In the genomic region with DNA sequence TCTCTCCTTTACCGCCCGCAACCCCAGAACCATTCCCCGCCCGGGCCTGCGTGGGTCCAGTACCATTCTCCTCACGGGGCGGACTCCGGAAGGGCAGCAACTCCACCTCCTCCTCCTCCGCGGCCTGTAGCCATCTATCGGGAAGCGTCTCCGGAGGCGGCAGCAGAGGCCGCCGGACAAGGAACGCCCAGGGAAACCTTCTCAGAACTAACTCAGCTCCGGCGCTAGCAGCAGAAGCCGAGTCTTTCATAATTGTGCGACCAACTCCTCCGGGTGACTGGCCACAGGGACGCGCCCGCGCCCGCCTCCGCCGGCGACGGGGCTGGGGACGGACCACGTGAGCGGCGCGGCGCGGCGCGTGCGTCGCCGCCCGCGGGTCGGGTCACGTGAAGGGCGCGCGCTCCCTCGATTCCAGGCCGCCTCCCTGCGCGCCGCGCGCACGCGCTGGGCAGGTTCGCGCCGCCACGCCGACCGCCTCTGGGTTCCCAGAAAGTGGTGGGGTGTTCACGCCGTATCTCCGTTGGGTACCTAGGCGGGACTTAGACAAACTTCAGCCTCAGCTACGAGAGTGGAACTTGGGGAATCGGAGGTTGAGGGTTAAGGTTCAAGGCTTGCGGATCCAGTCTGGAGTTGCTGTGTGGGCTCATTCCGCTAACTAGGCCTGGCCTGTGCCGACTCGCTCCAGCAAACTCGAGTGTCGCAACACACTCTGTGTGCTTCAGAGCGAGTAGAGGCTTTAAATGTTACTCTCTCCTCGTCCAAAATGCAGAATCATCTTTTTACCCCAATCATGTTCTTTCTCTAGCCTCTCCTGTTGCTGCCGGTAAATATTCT, we compare ENCODE assay signal across 8 cellular contexts. TPM values are rescaled to one million over a fixed set of nuclear protein-coding genes. Genes with fewer than 3 reads are reported as not detected.
DNase-seq lines count a peak whose midpoint lies in the region; ATAC-seq and TF ChIP-seq lines count a peak whose summit lies in the region.

A gene with protein sequence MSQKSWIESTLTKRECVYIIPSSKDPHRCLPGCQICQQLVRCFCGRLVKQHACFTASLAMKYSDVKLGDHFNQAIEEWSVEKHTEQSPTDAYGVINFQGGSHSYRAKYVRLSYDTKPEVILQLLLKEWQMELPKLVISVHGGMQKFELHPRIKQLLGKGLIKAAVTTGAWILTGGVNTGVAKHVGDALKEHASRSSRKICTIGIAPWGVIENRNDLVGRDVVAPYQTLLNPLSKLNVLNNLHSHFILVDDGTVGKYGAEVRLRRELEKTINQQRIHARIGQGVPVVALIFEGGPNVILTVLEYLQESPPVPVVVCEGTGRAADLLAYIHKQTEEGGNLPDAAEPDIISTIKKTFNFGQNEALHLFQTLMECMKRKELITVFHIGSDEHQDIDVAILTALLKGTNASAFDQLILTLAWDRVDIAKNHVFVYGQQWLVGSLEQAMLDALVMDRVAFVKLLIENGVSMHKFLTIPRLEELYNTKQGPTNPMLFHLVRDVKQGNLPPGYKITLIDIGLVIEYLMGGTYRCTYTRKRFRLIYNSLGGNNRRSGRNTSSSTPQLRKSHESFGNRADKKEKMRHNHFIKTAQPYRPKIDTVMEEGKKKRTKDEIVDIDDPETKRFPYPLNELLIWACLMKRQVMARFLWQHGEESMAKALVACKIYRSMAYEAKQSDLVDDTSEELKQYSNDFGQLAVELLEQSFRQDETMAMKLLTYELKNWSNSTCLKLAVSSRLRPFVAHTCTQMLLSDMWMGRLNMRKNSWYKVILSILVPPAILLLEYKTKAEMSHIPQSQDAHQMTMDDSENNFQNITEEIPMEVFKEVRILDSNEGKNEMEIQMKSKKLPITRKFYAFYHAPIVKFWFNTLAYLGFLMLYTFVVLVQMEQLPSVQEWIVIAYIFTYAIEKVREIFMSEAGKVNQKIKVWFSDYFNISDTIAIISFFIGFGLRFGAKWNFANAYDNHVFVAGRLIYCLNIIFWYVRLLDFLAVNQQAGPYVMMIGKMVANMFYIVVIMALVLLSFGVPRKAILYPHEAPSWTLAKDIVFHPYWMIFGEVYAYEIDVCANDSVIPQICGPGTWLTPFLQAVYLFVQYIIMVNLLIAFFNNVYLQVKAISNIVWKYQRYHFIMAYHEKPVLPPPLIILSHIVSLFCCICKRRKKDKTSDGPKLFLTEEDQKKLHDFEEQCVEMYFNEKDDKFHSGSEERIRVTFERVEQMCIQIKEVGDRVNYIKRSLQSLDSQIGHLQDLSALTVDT (N-terminal part only) (minus strand): TSS at position 330 of the 834 bp plus-strand sequence. CDS start 264 bp downstream, at position 66.

- peaks cover 6% of the 10 kb centered on the region for H3K36me3 ChIP-seq in adipocyte (ENCODE audit: control insufficient read depth, insufficient read depth, low read length, severe bottlenecking)

- TF ChIP-seq CTCF in GM12864 (IDR thresholded peaks at IDR 0.05; ENCODE audit: low read depth, low read length, missing control alignments) (no peak), type B pancreatic cell (conservative IDR thresholded peaks at IDR 0.05) (no peak)

- H3K4me3 Mint-ChIP-seq in type B pancreatic cell, result peak within 1 kb of the TSS; percentile 90

- H3K9me3 Mint-ChIP-seq in type B pancreatic cell, result no peaks in the 10 kb centered on the region

- H3K27ac Mint-ChIP-seq in type B pancreatic cell, result peak within 1 kb of the TSS; percentile 93

- peaks cover 42% of the 10 kb centered on the region for H3K4me1 ChIP-seq in adipocyte (ENCODE audit: control insufficient read depth, insufficient read depth, low read length)

- ATAC-seq in HG02642 (IDR thresholded peaks at IDR 0.05; ENCODE audit: poor library complexity, unreplicated experiment), result peak; percentile 85

- H3K9ac ChIP-seq in adipocyte (ENCODE audit: low read length), result peak within 1 kb of the TSS; percentile 99

- H3K4me3 ChIP-seq in GM12864 (ENCODE audit: low read depth, low read length), result peak within 1 kb of the TSS; percentile 72
- peak within 1 kb of the TSS; percentile 99 for H3K4me3 ChIP-seq in adipocyte (ENCODE audit: low read length)

- peak; percentile 62 for DNase-seq in GM12864 (ENCODE audit: low read depth)
- DNase-seq in NCI-H1105 treated with DMSO at 0.1 percent for 48 hours (lab: John Stamatoyannopoulos, UW), result peak; percentile 76
- peak; percentile 81 for DNase-seq in T follicular helper cell (ENCODE audit: low read depth)
- peak; percentile 97 for DNase-seq in adipocyte (ENCODE audit: low read depth)
- peak; percentile 95 for DNase-seq in cardiac septum (ENCODE audit: low spot score)
- DNase-seq in posterior cingulate gyrus, result peak; percentile 75 to 98 (median 82)
- peak; percentile 90 for DNase-seq in type B pancreatic cell (ENCODE audit: extremely low spot score, unreplicated experiment)

- intact Hi-C loops in cardiac septum (cut with DNase I), result loop anchor here (1.0 to 5.0 kb wide), 2 partner anchors 79 to 221 kb away; a partner anchor contains a TSS
- intact Hi-C loops in posterior cingulate gyrus (cut with DNase I), result loop anchor here (2.0 kb wide), 2 partner anchors 78 to 222 kb away; a partner anchor contains a TSS

- H3K36me3 Mint-ChIP-seq in type B pancreatic cell, result peaks cover 9% of the 10 kb centered on the region

- H3K4me1 Mint-ChIP-seq in type B pancreatic cell (ENCODE audit: unreplicated experiment), result peaks cover 16% of the 10 kb centered on the region

- H3K9me3 ChIP-seq in adipocyte (ENCODE audit: control insufficient read depth, low read length), result no peaks in the 10 kb centered on the region

- no peaks in the 10 kb centered on the region for H3K27me3 Mint-ChIP-seq in type B pancreatic cell

- no peaks in the 10 kb centered on the region for H3K27me3 ChIP-seq in adipocyte (replicated peaks; ENCODE audit: control insufficient read depth, insufficient read depth, low read length)

RNA-seq across cellular contexts. Expression of the gene that starts here (rescaled TPM):
- 34.5 TPM for total RNA-seq in cardiac septum
- total RNA-seq in type B pancreatic cell (ENCODE audit: low replicate concordance), result 39.0 and 43.6 TPM in 2 replicates

Comparison
In these comparisons a context has a peak if more than half of its experiments do, and no peak if none do; other contexts are left out.
1. Peak in every context shown above with its lines: DNase-seq, ATAC-seq and H3K4me3 ChIP-seq.